In the genomic region with DNA sequence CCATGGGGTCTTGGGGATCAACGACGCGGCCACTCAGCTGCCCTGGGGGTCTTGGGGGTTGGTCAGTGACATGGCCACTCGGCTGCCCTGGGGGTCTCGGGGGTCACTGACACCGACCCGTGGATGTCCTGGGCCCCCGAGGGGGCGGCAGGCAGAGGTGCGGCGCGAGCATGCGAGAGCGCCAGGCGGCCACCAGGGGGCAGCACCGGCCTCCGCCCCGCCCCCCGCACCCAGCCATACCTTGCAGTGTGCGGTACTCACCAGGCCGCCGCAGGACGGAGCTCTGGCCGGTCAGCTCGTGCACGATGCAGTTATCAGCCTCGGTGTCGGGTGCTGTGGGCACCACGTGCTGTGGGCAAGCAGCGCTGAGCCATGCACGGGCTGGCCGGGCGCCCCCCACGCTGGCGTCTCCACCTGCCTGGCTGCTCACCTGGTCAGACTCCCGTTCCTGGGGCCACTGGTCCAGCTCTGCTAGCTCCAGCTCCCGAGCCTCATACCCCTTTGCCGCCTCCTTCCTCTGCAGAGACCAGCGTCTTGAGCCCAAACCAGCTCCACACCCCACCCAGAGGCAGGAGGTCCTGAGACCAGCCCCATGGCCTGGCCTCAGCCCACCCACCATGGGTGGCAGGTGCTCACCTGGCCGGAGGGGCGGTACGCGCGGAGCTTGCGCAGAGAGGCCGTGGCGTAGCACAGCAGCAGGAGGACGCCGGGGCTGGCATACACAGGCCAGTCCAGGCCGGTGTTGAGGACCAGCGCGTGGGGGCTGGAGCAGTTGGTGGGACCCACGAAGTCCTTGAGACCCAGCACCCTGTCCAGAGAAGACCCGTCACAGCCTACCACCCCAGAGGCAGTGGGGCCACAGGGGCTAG, we compare ENCODE assay signal across 1 cellular context.
TF ChIP-seq lines count a peak whose summit lies in the region.

No MANE protein-coding gene starts in this region.

TF ChIP-seq in K562, 482 proteins besides CTCF, POLR2A, EP300 and RAD21 (continued from another document and continues in another):
- TF ChIP-seq, protein P1, sequence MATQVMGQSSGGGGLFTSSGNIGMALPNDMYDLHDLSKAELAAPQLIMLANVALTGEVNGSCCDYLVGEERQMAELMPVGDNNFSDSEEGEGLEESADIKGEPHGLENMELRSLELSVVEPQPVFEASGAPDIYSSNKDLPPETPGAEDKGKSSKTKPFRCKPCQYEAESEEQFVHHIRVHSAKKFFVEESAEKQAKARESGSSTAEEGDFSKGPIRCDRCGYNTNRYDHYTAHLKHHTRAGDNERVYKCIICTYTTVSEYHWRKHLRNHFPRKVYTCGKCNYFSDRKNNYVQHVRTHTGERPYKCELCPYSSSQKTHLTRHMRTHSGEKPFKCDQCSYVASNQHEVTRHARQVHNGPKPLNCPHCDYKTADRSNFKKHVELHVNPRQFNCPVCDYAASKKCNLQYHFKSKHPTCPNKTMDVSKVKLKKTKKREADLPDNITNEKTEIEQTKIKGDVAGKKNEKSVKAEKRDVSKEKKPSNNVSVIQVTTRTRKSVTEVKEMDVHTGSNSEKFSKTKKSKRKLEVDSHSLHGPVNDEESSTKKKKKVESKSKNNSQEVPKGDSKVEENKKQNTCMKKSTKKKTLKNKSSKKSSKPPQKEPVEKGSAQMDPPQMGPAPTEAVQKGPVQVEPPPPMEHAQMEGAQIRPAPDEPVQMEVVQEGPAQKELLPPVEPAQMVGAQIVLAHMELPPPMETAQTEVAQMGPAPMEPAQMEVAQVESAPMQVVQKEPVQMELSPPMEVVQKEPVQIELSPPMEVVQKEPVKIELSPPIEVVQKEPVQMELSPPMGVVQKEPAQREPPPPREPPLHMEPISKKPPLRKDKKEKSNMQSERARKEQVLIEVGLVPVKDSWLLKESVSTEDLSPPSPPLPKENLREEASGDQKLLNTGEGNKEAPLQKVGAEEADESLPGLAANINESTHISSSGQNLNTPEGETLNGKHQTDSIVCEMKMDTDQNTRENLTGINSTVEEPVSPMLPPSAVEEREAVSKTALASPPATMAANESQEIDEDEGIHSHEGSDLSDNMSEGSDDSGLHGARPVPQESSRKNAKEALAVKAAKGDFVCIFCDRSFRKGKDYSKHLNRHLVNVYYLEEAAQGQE (CRISPR knock-in tag; IDR thresholded peaks at IDR 0.05; ENCODE audit: low read depth) = peak; percentile 50; the same call in 1 of the 2 replicates
- TF ChIP-seq ATF7 (IDR thresholded peaks at IDR 0.05) = peak; percentile 68
- no peak for TF ChIP-seq PHF21A (IDR thresholded peaks at IDR 0.05; ENCODE audit: borderline replicate concordance, low read depth)
- TF ChIP-seq ZNF140 (CRISPR knock-in tag; IDR thresholded peaks at IDR 0.05) = no peak
- peak; percentile 34; the same call in 1 of the 2 replicates for TF ChIP-seq HDAC2 (IDR thresholded peaks at IDR 0.05)
- peak; percentile 98 for TF ChIP-seq RB1 (IDR thresholded peaks at IDR 0.05; ENCODE audit: low read depth)
- TF ChIP-seq, protein P2, sequence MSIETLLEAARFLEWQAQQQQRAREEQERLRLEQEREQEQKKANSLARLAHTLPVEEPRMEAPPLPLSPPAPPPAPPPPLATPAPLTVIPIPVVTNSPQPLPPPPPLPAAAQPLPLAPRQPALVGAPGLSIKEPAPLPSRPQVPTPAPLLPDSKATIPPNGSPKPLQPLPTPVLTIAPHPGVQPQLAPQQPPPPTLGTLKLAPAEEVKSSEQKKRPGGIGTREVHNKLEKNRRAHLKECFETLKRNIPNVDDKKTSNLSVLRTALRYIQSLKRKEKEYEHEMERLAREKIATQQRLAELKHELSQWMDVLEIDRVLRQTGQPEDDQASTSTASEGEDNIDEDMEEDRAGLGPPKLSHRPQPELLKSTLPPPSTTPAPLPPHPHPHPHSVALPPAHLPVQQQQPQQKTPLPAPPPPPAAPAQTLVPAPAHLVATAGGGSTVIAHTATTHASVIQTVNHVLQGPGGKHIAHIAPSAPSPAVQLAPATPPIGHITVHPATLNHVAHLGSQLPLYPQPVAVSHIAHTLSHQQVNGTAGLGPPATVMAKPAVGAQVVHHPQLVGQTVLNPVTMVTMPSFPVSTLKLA (conservative IDR thresholded peaks at IDR 0.05) = peak; percentile 95 to 97
- TF ChIP-seq, protein P3, sequence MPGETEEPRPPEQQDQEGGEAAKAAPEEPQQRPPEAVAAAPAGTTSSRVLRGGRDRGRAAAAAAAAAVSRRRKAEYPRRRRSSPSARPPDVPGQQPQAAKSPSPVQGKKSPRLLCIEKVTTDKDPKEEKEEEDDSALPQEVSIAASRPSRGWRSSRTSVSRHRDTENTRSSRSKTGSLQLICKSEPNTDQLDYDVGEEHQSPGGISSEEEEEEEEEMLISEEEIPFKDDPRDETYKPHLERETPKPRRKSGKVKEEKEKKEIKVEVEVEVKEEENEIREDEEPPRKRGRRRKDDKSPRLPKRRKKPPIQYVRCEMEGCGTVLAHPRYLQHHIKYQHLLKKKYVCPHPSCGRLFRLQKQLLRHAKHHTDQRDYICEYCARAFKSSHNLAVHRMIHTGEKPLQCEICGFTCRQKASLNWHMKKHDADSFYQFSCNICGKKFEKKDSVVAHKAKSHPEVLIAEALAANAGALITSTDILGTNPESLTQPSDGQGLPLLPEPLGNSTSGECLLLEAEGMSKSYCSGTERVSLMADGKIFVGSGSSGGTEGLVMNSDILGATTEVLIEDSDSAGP (CRISPR knock-in tag; IDR thresholded peaks at IDR 0.05) = no peak
- TF ChIP-seq, protein P4, sequence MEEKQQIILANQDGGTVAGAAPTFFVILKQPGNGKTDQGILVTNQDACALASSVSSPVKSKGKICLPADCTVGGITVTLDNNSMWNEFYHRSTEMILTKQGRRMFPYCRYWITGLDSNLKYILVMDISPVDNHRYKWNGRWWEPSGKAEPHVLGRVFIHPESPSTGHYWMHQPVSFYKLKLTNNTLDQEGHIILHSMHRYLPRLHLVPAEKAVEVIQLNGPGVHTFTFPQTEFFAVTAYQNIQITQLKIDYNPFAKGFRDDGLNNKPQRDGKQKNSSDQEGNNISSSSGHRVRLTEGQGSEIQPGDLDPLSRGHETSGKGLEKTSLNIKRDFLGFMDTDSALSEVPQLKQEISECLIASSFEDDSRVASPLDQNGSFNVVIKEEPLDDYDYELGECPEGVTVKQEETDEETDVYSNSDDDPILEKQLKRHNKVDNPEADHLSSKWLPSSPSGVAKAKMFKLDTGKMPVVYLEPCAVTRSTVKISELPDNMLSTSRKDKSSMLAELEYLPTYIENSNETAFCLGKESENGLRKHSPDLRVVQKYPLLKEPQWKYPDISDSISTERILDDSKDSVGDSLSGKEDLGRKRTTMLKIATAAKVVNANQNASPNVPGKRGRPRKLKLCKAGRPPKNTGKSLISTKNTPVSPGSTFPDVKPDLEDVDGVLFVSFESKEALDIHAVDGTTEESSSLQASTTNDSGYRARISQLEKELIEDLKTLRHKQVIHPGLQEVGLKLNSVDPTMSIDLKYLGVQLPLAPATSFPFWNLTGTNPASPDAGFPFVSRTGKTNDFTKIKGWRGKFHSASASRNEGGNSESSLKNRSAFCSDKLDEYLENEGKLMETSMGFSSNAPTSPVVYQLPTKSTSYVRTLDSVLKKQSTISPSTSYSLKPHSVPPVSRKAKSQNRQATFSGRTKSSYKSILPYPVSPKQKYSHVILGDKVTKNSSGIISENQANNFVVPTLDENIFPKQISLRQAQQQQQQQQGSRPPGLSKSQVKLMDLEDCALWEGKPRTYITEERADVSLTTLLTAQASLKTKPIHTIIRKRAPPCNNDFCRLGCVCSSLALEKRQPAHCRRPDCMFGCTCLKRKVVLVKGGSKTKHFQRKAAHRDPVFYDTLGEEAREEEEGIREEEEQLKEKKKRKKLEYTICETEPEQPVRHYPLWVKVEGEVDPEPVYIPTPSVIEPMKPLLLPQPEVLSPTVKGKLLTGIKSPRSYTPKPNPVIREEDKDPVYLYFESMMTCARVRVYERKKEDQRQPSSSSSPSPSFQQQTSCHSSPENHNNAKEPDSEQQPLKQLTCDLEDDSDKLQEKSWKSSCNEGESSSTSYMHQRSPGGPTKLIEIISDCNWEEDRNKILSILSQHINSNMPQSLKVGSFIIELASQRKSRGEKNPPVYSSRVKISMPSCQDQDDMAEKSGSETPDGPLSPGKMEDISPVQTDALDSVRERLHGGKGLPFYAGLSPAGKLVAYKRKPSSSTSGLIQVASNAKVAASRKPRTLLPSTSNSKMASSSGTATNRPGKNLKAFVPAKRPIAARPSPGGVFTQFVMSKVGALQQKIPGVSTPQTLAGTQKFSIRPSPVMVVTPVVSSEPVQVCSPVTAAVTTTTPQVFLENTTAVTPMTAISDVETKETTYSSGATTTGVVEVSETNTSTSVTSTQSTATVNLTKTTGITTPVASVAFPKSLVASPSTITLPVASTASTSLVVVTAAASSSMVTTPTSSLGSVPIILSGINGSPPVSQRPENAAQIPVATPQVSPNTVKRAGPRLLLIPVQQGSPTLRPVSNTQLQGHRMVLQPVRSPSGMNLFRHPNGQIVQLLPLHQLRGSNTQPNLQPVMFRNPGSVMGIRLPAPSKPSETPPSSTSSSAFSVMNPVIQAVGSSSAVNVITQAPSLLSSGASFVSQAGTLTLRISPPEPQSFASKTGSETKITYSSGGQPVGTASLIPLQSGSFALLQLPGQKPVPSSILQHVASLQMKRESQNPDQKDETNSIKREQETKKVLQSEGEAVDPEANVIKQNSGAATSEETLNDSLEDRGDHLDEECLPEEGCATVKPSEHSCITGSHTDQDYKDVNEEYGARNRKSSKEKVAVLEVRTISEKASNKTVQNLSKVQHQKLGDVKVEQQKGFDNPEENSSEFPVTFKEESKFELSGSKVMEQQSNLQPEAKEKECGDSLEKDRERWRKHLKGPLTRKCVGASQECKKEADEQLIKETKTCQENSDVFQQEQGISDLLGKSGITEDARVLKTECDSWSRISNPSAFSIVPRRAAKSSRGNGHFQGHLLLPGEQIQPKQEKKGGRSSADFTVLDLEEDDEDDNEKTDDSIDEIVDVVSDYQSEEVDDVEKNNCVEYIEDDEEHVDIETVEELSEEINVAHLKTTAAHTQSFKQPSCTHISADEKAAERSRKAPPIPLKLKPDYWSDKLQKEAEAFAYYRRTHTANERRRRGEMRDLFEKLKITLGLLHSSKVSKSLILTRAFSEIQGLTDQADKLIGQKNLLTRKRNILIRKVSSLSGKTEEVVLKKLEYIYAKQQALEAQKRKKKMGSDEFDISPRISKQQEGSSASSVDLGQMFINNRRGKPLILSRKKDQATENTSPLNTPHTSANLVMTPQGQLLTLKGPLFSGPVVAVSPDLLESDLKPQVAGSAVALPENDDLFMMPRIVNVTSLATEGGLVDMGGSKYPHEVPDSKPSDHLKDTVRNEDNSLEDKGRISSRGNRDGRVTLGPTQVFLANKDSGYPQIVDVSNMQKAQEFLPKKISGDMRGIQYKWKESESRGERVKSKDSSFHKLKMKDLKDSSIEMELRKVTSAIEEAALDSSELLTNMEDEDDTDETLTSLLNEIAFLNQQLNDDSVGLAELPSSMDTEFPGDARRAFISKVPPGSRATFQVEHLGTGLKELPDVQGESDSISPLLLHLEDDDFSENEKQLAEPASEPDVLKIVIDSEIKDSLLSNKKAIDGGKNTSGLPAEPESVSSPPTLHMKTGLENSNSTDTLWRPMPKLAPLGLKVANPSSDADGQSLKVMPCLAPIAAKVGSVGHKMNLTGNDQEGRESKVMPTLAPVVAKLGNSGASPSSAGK (IDR thresholded peaks at IDR 0.05) = peak; percentile 96
- TF ChIP-seq NR2C2 (CRISPR knock-in tag; IDR thresholded peaks at IDR 0.05) = peak; percentile 81; the same call in 1 of the 2 replicates
- no peak for TF ChIP-seq NR2C2 (tag; IDR thresholded peaks at IDR 0.05)
- TF ChIP-seq CCNT2 (IDR thresholded peaks at IDR 0.05; ENCODE audit: borderline replicate concordance, extremely low read depth, insufficient read length, low read depth, low read length) = peak; percentile 86
- TF ChIP-seq, protein P5, sequence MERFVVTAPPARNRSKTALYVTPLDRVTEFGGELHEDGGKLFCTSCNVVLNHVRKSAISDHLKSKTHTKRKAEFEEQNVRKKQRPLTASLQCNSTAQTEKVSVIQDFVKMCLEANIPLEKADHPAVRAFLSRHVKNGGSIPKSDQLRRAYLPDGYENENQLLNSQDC (CRISPR knock-in tag; IDR thresholded peaks at IDR 0.05) = no peak
- TF ChIP-seq, protein P6, sequence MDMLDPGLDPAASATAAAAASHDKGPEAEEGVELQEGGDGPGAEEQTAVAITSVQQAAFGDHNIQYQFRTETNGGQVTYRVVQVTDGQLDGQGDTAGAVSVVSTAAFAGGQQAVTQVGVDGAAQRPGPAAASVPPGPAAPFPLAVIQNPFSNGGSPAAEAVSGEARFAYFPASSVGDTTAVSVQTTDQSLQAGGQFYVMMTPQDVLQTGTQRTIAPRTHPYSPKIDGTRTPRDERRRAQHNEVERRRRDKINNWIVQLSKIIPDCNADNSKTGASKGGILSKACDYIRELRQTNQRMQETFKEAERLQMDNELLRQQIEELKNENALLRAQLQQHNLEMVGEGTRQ (CRISPR knock-in tag; IDR thresholded peaks at IDR 0.05) = peak; percentile 67
- TF ChIP-seq HDAC1 (IDR thresholded peaks at IDR 0.05) = peak in 1 of 2 experiments; percentile 75; a peak in 2 of 4 replicates
- TF ChIP-seq, protein P7, sequence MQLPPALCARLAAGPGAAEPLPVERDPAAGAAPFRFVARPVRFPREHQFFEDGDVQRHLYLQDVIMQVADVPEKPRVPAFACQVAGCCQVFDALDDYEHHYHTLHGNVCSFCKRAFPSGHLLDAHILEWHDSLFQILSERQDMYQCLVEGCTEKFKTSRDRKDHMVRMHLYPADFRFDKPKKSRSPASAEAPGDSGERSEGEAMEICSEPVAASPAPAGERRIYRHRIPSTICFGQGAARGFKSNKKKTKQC (CRISPR knock-in tag; IDR thresholded peaks at IDR 0.05) = peak; percentile 86
- TF ChIP-seq GATAD2A (IDR thresholded peaks at IDR 0.05) = 0 out of 2 replicates have a peak, but pooled peaks have one; percentile 36
- TF ChIP-seq SREBF2 (CRISPR knock-in tag; IDR thresholded peaks at IDR 0.05) = peak; percentile 88; the same call in 1 of the 2 replicates
- peak; percentile 87; the same call in 1 of the 2 replicates for TF ChIP-seq MTA3 (IDR thresholded peaks at IDR 0.05; ENCODE audit: borderline replicate concordance)
- no peak for TF ChIP-seq NCOA2 (IDR thresholded peaks at IDR 0.05; ENCODE audit: partially characterized antibody in 2 of 2)
- no peak for TF ChIP-seq KDM1A (IDR thresholded peaks at IDR 0.05)
- TF ChIP-seq SAFB (IDR thresholded peaks at IDR 0.05; ENCODE audit: borderline replicate concordance, low read depth, low read length) = peak; percentile 65; the same call in 1 of the 2 replicates
- peak; percentile 80 for TF ChIP-seq SMAD4 (CRISPR knock-in tag; conservative IDR thresholded peaks at IDR 0.05)
- TF ChIP-seq FOXA1 (IDR thresholded peaks at IDR 0.05; ENCODE audit: borderline replicate concordance) = no peak
- TF ChIP-seq JUND (IDR thresholded peaks at IDR 0.05; ENCODE audit: borderline replicate concordance, low read depth, low read length) = peak; percentile 60
- TF ChIP-seq JUND (tag; IDR thresholded peaks at IDR 0.05; ENCODE audit: borderline replicate concordance, low read depth, low read length) = peak; percentile 22; the same call in 1 of the 3 replicates
- TF ChIP-seq ZNF41 (CRISPR knock-in tag; conservative IDR thresholded peaks at IDR 0.05) = 0 out of 2 replicates have a peak, but pooled peaks have one; percentile 11
- no peak for TF ChIP-seq BRCA1 (IDR thresholded peaks at IDR 0.05)
- TF ChIP-seq BRCA1 (CRISPR knock-in tag; IDR thresholded peaks at IDR 0.05) = no peak
- TF ChIP-seq FIP1L1 (IDR thresholded peaks at IDR 0.05; ENCODE audit: low read depth, low read length, poor library complexity, severe bottlenecking) = peak; percentile 94
- peak; percentile 98 for TF ChIP-seq ZBTB7A (IDR thresholded peaks at IDR 0.05; ENCODE audit: borderline replicate concordance, control insufficient read depth, low read depth, low read length)
